Comparison of ENCODE assay signal across 29 cellular contexts in the genomic region with DNA sequence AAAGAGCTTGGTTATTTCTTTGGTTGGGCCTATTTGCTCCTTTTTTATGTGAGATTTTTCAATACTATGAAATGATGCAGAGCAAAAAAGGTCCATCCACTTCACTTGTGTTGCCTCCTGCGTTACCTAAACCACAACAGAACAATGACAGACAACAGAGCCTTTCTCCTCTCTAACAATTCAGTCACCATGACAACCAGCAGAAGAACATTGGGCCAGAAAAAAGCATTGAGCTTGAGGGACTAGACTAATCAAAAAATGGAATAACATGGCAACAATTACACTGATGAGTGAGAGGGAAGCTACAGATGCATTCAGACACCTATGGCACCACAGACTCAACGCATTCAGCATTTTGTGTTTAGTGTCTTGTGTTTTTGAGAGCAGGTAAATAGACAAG. TPM values are rescaled to one million over a fixed set of nuclear protein-coding genes. Genes with fewer than 3 reads are reported as not detected.
A peak's percentile ranks its signal among the peaks of the same experiment; 100 is the strongest.
DNase-seq lines count a peak whose midpoint lies in the region; ATAC-seq, FAIRE-seq and TF ChIP-seq lines count a peak whose summit lies in the region.
"Had no signal": no experiment of that assay in that cellular context is flagged by ENCODE, and none has a peak within 500 bp of the region (broad histone marks: within the 10 kb centered on the region; RNA-seq: fewer than 3 reads in every experiment).

No MANE protein-coding gene starts in this region.

- no peak overlapping the region for H3K14ac ChIP-seq in H1 (ENCODE audit: insufficient read length)

- no peak for TF ChIP-seq POLR2A in H1 (IDR thresholded peaks at IDR 0.05; ENCODE audit: control extremely low read depth in 1 of 2, low read depth in 2 of 2, low read length in 2 of 2)

- WGBS in H1 (ENCODE audit: extremely low coverage in 1 of 2, insufficient coverage in 1 of 2, insufficient read length in 1 of 2, insufficient replicate concordance in 2 of 2, low coverage in 1 of 2, low lambda C conversion rate in 2 of 2, missing lambda C conversion rate in 1 of 2), 2 experiments, result 68% methylated on average over 2 of the region's 2 CpGs; no CpG with 5 or more reads in 1 of the 2 experiments
- WGBS in right cardiac atrium, result 55% methylated on average over 2 of the region's 2 CpGs

- no peak overlapping the region for H3K4me3 ChIP-seq in H1 (ENCODE audit: extremely low read depth in 1 of 4, insufficient read depth in 2 of 4, low read depth in 3 of 4, low read length in 4 of 4)
- H3K4me3 ChIP-seq in right cardiac atrium (ENCODE audit: low read length), result no peak overlapping the region
- H3K4me3 ChIP-seq: BLaER1, lung, psoas muscle, uterus had no signal

- H3K36me3 ChIP-seq in H1 (ENCODE audit: control insufficient read depth in 2 of 4, insufficient read depth in 4 of 4, low read length in 3 of 4), result no peaks in the 10 kb centered on the region
- H3K36me3 ChIP-seq: BLaER1, brain microvascular endothelial cell, uterus had no signal

- H3K79me2 ChIP-seq in H1 (ENCODE audit: control insufficient read depth in 1 of 2, insufficient read depth in 2 of 2, low read length in 2 of 2), result no peaks in the 10 kb centered on the region

- POLR2A ChIA-PET in H1 (lab: Charles Lee; ENCODE audit: partially characterized antibody), result no interaction called here

- no peaks in the 10 kb centered on the region for H3K23me2 ChIP-seq in H1 (ENCODE audit: low read depth, low read length)

- FAIRE-seq in H1 (lab: Jason Lieb, UNC), result peak; percentile 73
- FAIRE-seq: A204.1, colon, H54 had no signal

- intact Hi-C loops in right cardiac atrium (cut with DNase I), result no loop called here

- H2BK20ac ChIP-seq in H1 (ENCODE audit: low read length), result no peak overlapping the region

- H2BK120ac ChIP-seq in H1 (replicated peaks; ENCODE audit: low read depth, low read length), result no peak overlapping the region

- no peak overlapping the region for H4K91ac ChIP-seq in H1 (replicated peaks; ENCODE audit: insufficient read length, low read length)

- no peak overlapping the region for H2BK15ac ChIP-seq in H1 (ENCODE audit: low read length)

- no peak overlapping the region for H3K56ac ChIP-seq in H1 (replicated peaks; ENCODE audit: insufficient read length, low read depth, low read length)

- H3K27me3 ChIP-seq in H1 (replicated peaks in 1 of 4; ENCODE audit: control insufficient read depth in 3 of 4, extremely low read depth in 1 of 4, insufficient read depth in 3 of 4, low read length in 3 of 4) (no peaks in the 10 kb centered on the region), right cardiac atrium (ENCODE audit: control insufficient read depth, insufficient read depth) (peaks cover 6% of the 10 kb centered on the region)
- H3K27me3 ChIP-seq: BLaER1, brain microvascular endothelial cell, uterus had no signal

- H3K4ac ChIP-seq in H1 (replicated peaks; ENCODE audit: insufficient read length, low read depth, low read length), result no peak overlapping the region

- no peak overlapping the region for H2BK5ac ChIP-seq in H1 (ENCODE audit: low read depth, low read length)

- no peak overlapping the region for H4K8ac ChIP-seq in H1 (ENCODE audit: extremely low read depth, insufficient read depth, low read length)

- no peak overlapping the region for H2AK5ac ChIP-seq in H1 (ENCODE audit: low read depth, low read length)

- no peak overlapping the region for H2BK12ac ChIP-seq in H1 (ENCODE audit: low read depth, low read length)

- no peak for ATAC-seq in activated CD4-positive, CD25-positive, alpha-beta regulatory T cell treated with anti-CD3 and anti-CD28 coated beads, Interleukin-2, amount 50 U/mL, for 24 hours
- no peak for ATAC-seq in right cardiac atrium
- ATAC-seq: activated naive CD8-positive, alpha-beta T cell treated with anti-CD3 and anti-CD28 coated beads, Interleukin-2, amount 50 U/mL, for 24 hours; activated T-helper 17 cell treated with anti-CD3 and anti-CD28 coated beads, Interleukin-2, amount 50 U/mL, for 72 hours; natural killer cell treated with Interleukin-12 subunit alpha and Interleukin-12 subunit beta and Interleukin-15 and Interleukin-18, amount 100 ng/mL, for 72 hours; psoas muscle had no signal

- TF ChIP-seq EP300 in H1 (IDR thresholded peaks at IDR 0.05; ENCODE audit: borderline replicate concordance in 1 of 2, low read depth in 2 of 2, low read length in 2 of 2), result no peak

- H3K18ac ChIP-seq in H1 (ENCODE audit: extremely low read depth, low read length), result no peak overlapping the region

- no peaks in the 10 kb centered on the region for H4K20me1 ChIP-seq in H1 (replicated peaks in 1 of 2; ENCODE audit: control insufficient read depth in 1 of 2, insufficient read depth in 2 of 2, low read length in 2 of 2)
- H4K20me1 ChIP-seq: BLaER1 had no signal

- TF ChIP-seq CTCF in H1 (IDR thresholded peaks at IDR 0.05; ENCODE audit: control extremely low read depth in 1 of 3, insufficient read depth in 1 of 3, low read depth in 1 of 3, low read length in 3 of 3), result no peak

- no peak overlapping the region for H3K4me2 ChIP-seq in H1 (ENCODE audit: insufficient read depth in 1 of 2, low read depth in 2 of 2, low read length in 2 of 2)
- H3K4me2 ChIP-seq: BLaER1, SK-N-SH had no signal

- H3K9me3 ChIP-seq in H1 (ENCODE audit: insufficient read depth in 2 of 2, low read depth in 1 of 2, low read length in 1 of 2) (no peaks in the 10 kb centered on the region), right cardiac atrium (ENCODE audit: control insufficient read depth, low read length) (no peaks in the 10 kb centered on the region)
- H3K9me3 ChIP-seq: BLaER1, psoas muscle, SK-N-SH, uterus had no signal

- H3K23ac ChIP-seq in H1 (ENCODE audit: insufficient read length), result no peak overlapping the region

- DNase-seq in NCI-H1436 (lab: John Stamatoyannopoulos, UW) (peak; percentile 24), NCI-H1436 treated with DMSO at 0.1 percent for 48 hours (lab: John Stamatoyannopoulos, UW) (no peak), NCI-H2029 treated with DMSO at 0.1 percent for 48 hours (lab: John Stamatoyannopoulos, UW) (peak; percentile 99), H1 (ENCODE audit: low read depth in 1 of 2, low spot score in 2 of 2) (no peak), pons (ENCODE audit: low spot score) (peak; percentile 88), AG20443 (ENCODE audit: low spot score) (no peak), right cardiac atrium (no peak)
- DNase-seq: activated CD4-positive, alpha-beta T cell treated with anti-CD3 and anti-CD28 coated beads for 1 hour; activated naive CD8-positive, alpha-beta T cell treated with anti-CD3 and anti-CD28 coated beads, Interleukin-2, amount 50 U/mL, for 24 hours; brain microvascular endothelial cell; Calu3; GF-D8; glutamatergic neuron; NCI-H2171; psoas muscle; SK-N-SH; stimulated activated CD4-positive, alpha-beta T cell treated with anti-CD3 and anti-CD28 coated beads, Interleukin-4, amount 100 ng/mL, for 4 hours; T-helper 9 cell; uterus had no signal

- H3K4me1 ChIP-seq in H1 (replicated peaks in 1 of 4; ENCODE audit: control insufficient read depth in 3 of 4, insufficient read depth in 4 of 4, low read length in 3 of 4) (peaks cover 0 to 9% (median 2%) of the 10 kb centered on the region in 4 experiments; a peak in 3 of 7 replicates), right cardiac atrium (ENCODE audit: control insufficient read depth, insufficient read depth, low read length) (no peaks in the 10 kb centered on the region)
- H3K4me1 ChIP-seq: BLaER1, psoas muscle, uterus had no signal

- CTCF ChIA-PET in H1 (lab: Charles Lee; ENCODE audit: partially characterized antibody), result interaction anchor here (0.5 to 0.9 kb wide), 2 partner anchors 154 to 303 kb away, joined by 3 read pairs; no protein-coding TSS in a partner anchor

- H3K27ac ChIP-seq in H1 (ENCODE audit: low read depth, low read length) (no peak overlapping the region), right cardiac atrium (ENCODE audit: low read length) (no peak overlapping the region)
- H3K27ac ChIP-seq: BLaER1, brain microvascular endothelial cell, psoas muscle, uterus had no signal

- H2AFZ ChIP-seq in H1 (ENCODE audit: low read length), result no peak overlapping the region

- no peak overlapping the region for H3K9ac ChIP-seq in H1 (replicated peaks in 1 of 4; ENCODE audit: extremely low read depth in 1 of 4, low read depth in 3 of 4, low read length in 3 of 4)
- H3K9ac ChIP-seq: BLaER1, SK-N-SH had no signal

- TF ChIP-seq RAD21 in H1 (IDR thresholded peaks at IDR 0.05 in 1 of 2, conservative IDR thresholded peaks at IDR 0.05 in 1 of 2; ENCODE audit: low read depth in 2 of 2, low read length in 2 of 2), result no peak

- no peak overlapping the region for H4K5ac ChIP-seq in H1 (ENCODE audit: insufficient read length, low read depth, low read length)

- no peaks in the 10 kb centered on the region for H3K79me1 ChIP-seq in H1 (ENCODE audit: low read depth, low read length)

TF ChIP-seq in H1, 55 proteins besides CTCF, POLR2A, EP300 and RAD21 (continues in another document):
- TF ChIP-seq RNF2 (IDR thresholded peaks at IDR 0.05; ENCODE audit: borderline replicate concordance, low read depth, low read length, missing control alignments, poor library complexity, severe bottlenecking) (no peak), RFX5 (IDR thresholded peaks at IDR 0.05; ENCODE audit: borderline replicate concordance, low read depth, low read length) (no peak), SAP30 (IDR thresholded peaks at IDR 0.05; ENCODE audit: insufficient read depth, insufficient replicate concordance, low read length) (no peak), ATF3 (IDR thresholded peaks at IDR 0.05; ENCODE audit: insufficient read depth, low read depth, low read length) (no peak), TCF12 (IDR thresholded peaks at IDR 0.05; ENCODE audit: low read depth, low read length) (no peak), SRF (IDR thresholded peaks at IDR 0.05; ENCODE audit: low read depth, low read length) (no peak)

RNA-seq across cellular contexts. Expression of gene PTCSC3, which starts 44.6 kb away (rescaled TPM):
- total RNA-seq in H1 (2021; fragmentation: NEBNext Ultra II Directional; extraction: Animal tissue kit (Norgen Biotek cat#: 25700)), result not detected in 2 replicates
- not detected in 2 replicates for polyA plus RNA-seq in H1 (2011; rRNA removed)
- polyA plus RNA-seq in H1 (2011; cell fraction: cytosol; rRNA removed), result not detected
- polyA plus RNA-seq in H1 (2011; cell fraction: nucleus; rRNA removed), result not detected
- not detected in 4 replicates for polyA plus RNA-seq in H1 (2012, experiment 1 of 2)
- polyA plus RNA-seq in H1 (2012, experiment 2 of 2), result not detected
- polyA plus RNA-seq in H1 (2013, experiment 1 of 2), result not detected
- not detected for polyA plus RNA-seq in H1 (2013, experiment 2 of 2)
- not detected in 2 replicates for polyA minus RNA-seq in H1 (2011; rRNA and poly(A)+ RNA removed)
- not detected for polyA minus RNA-seq in H1 (2011; cell fraction: cytosol; rRNA and poly(A)+ RNA removed)
- not detected for polyA minus RNA-seq in H1 (2011; cell fraction: nucleus; rRNA and poly(A)+ RNA removed)
- total RNA-seq in right cardiac atrium, result not detected
- not detected for polyA plus RNA-seq in right cardiac atrium
- total RNA-seq: activated CD8-positive, alpha-beta memory T cell treated with anti-CD3 and anti-CD28 coated beads for 36 hours; activated T-helper 17 cell treated with anti-CD3 and anti-CD28 coated beads, Interleukin-2, amount 50 U/mL, for 72 hours; Calu3; natural killer cell treated with Interleukin-12 subunit alpha and Interleukin-12 subunit beta and Interleukin-15 and Interleukin-18, amount 100 ng/mL, for 72 hours; psoas muscle; RPMI7951; uterus had no signal
- polyA plus RNA-seq: psoas muscle, SK-N-SH had no signal

Comparison
In these comparisons a context has a peak if more than half of its experiments do, and no peak if none do; other contexts are left out.
1. DNase-seq: peak in NCI-H1436 (single experiment), NCI-H2029 treated with DMSO at 0.1 percent for 48 hours (single experiment) and pons (single experiment); none in NCI-H1436 treated with DMSO at 0.1 percent for 48 hours (single experiment), H1 (0 of 2), AG20443 (single experiment) and right cardiac atrium (0 of 3).